Comparison of ENCODE assay signal across 4 cellular contexts in the genomic region with DNA sequence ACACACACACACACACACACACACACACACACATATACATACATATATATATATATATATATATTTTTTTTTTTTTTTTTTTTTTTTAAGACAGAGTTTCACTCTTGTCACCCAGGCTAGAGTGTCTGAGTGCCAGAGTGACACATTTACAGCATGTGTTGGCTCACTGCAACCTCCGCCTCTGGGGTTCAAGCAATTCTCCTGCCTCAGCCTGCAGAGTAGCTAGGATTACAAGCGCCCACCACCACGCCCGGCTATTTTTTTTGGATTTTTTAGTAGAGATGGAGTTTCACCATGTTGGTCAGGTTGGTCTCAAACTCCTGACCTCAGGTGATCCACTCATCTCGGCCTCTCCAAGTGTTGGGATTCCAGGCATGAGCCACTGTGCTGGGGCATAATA. TPM values are rescaled to one million over a fixed set of nuclear protein-coding genes. Genes with fewer than 3 reads are reported as not detected.
"Had no signal": no experiment of that assay in that cellular context is flagged by ENCODE, and none has a peak within 500 bp of the region (broad histone marks: within the 10 kb centered on the region; RNA-seq: fewer than 3 reads in every experiment).

No MANE protein-coding gene starts in this region.

RNA-seq across cellular contexts. Expression of a gene that starts 0.6 kb away (rescaled TPM):
- total RNA-seq: activated CD8-positive, alpha-beta T cell treated with anti-CD3 and anti-CD28 coated beads for 36 hours; activated T-helper 2 cell treated with anti-CD3 and anti-CD28 coated beads, Interferon-gamma antibody, Interleukin-2, Interleukin-4, amounts not matched to agents 10 μg/mL and 5 μg/mL and 100 μg/mL, durations not matched to agents 14 hours and 24 hours and 36 hours; cardiac muscle cell; LHCN-M2 had no signal
- polyA plus RNA-seq: cardiac muscle cell had no signal
